ENCODE assay signal across 8 cellular contexts in genomic region chr1:112396668-112397025, GRCh38. TPM values are rescaled to one million over a fixed set of nuclear protein-coding genes. Genes with fewer than 3 reads are reported as not detected.
A peak's percentile ranks its signal among the peaks of the same experiment; 100 is the strongest.
DNase-seq lines count a peak whose midpoint lies in the region; ATAC-seq and TF ChIP-seq lines count a peak whose summit lies in the region.

No MANE protein-coding gene starts in this region.

- in situ Hi-C loops in KBM-7 (cut with MboI; ENCODE audit: low pct_unique_long_range_greater_than_20kb, low sequenced_read_pairs), result loop anchor here (25.0 kb wide), 1 partner anchor 216 kb away; the partner anchor contains the start of genes CAPZA1 and ST7L

- H3K27me3 Mint-ChIP-seq in type B pancreatic cell, result no peaks in the 10 kb centered on the region

- TF ChIP-seq CTCF in BE2C (IDR thresholded peaks at IDR 0.05; ENCODE audit: low read depth, low read length) (no peak), liver (IDR thresholded peaks at IDR 0.05; ENCODE audit: low read depth, low read length, missing input control) (no peak), type B pancreatic cell (conservative IDR thresholded peaks at IDR 0.05) (no peak)

- H3K27me3 ChIP-seq in BE2C (no peaks in the 10 kb centered on the region), liver (ENCODE audit: control insufficient read depth in 4 of 4, insufficient read depth in 4 of 4, low read length in 3 of 4) (no peaks in the 10 kb centered on the region)

- H3K9me3 ChIP-seq in BE2C (no peaks in the 10 kb centered on the region), liver (ENCODE audit: control insufficient read depth in 4 of 4, low read length in 3 of 4) (no peaks in the 10 kb centered on the region)

- 2% methylated on average over 9 of the region's 9 CpGs for WGBS in liver

- no peaks in the 10 kb centered on the region for H3K9me3 Mint-ChIP-seq in type B pancreatic cell

- no peak for ATAC-seq in HG03457 (IDR thresholded peaks at IDR 0.05; ENCODE audit: unreplicated experiment)
- ATAC-seq in HG02610 (IDR thresholded peaks at IDR 0.05; ENCODE audit: unreplicated experiment), result no peak

- H3K4me3 ChIP-seq in BE2C (ENCODE audit: low read depth, low read length) (peak overlapping the region; percentile 99), liver (ENCODE audit: low read depth in 1 of 3, low read length in 3 of 3) (peak overlapping the region; percentile 83 to 99 (median 89))

- peak overlapping the region; percentile 97 for H3K27ac Mint-ChIP-seq in type B pancreatic cell

- DNase-seq in BE2C (no peak), HK-2 (ENCODE audit: unreplicated experiment) (peak; percentile 21), astrocyte of the hippocampus (ENCODE audit: low read depth, low spot score) (peak; percentile 51), type B pancreatic cell (ENCODE audit: extremely low spot score, unreplicated experiment) (no peak), KBM-7 (no peak)

- H3K36me3 ChIP-seq in BE2C, result no peaks in the 10 kb centered on the region
- H3K36me3 ChIP-seq in liver (ENCODE audit: control insufficient read depth in 4 of 4, insufficient read depth in 3 of 4, low read depth in 1 of 4, low read length in 3 of 4), result no peaks in the 10 kb centered on the region

- H3K4me3 Mint-ChIP-seq in type B pancreatic cell, result peak overlapping the region; percentile 96

- H3K4me1 ChIP-seq in BE2C, result peaks cover 3% of the 10 kb centered on the region
- peaks cover 0 to 20% (median 11%) of the 10 kb centered on the region in 4 donors for H3K4me1 ChIP-seq in liver (ENCODE audit: control insufficient read depth in 4 of 4, insufficient read depth in 4 of 4, low read length in 3 of 4)

- H3K27ac ChIP-seq in liver (ENCODE audit: low read depth in 1 of 2, low read length in 2 of 2), result peak overlapping the region; percentile 57 to 83

- H3K4me1 Mint-ChIP-seq in type B pancreatic cell (ENCODE audit: unreplicated experiment), result peaks cover 37% of the 10 kb centered on the region

- no peak for TF ChIP-seq RAD21 in liver (IDR thresholded peaks at IDR 0.05)

- H3K9ac ChIP-seq in liver (ENCODE audit: low read depth in 1 of 2, low read length in 2 of 2), result peak overlapping the region; percentile 4 to 94

- H3K36me3 Mint-ChIP-seq in type B pancreatic cell, result peaks cover 14% of the 10 kb centered on the region

TF ChIP-seq in liver, 16 proteins besides CTCF, POLR2A, EP300 and RAD21:
- TF ChIP-seq HNF4A (conservative IDR thresholded peaks at IDR 0.05), result no peak
- TF ChIP-seq, protein P1, sequence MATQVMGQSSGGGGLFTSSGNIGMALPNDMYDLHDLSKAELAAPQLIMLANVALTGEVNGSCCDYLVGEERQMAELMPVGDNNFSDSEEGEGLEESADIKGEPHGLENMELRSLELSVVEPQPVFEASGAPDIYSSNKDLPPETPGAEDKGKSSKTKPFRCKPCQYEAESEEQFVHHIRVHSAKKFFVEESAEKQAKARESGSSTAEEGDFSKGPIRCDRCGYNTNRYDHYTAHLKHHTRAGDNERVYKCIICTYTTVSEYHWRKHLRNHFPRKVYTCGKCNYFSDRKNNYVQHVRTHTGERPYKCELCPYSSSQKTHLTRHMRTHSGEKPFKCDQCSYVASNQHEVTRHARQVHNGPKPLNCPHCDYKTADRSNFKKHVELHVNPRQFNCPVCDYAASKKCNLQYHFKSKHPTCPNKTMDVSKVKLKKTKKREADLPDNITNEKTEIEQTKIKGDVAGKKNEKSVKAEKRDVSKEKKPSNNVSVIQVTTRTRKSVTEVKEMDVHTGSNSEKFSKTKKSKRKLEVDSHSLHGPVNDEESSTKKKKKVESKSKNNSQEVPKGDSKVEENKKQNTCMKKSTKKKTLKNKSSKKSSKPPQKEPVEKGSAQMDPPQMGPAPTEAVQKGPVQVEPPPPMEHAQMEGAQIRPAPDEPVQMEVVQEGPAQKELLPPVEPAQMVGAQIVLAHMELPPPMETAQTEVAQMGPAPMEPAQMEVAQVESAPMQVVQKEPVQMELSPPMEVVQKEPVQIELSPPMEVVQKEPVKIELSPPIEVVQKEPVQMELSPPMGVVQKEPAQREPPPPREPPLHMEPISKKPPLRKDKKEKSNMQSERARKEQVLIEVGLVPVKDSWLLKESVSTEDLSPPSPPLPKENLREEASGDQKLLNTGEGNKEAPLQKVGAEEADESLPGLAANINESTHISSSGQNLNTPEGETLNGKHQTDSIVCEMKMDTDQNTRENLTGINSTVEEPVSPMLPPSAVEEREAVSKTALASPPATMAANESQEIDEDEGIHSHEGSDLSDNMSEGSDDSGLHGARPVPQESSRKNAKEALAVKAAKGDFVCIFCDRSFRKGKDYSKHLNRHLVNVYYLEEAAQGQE (IDR thresholded peaks at IDR 0.05), result no peak
- TF ChIP-seq YY1 (IDR thresholded peaks at IDR 0.05), result no peak
- no peak for TF ChIP-seq FOXA2 (IDR thresholded peaks at IDR 0.05)
- no peak for TF ChIP-seq EGR1 (IDR thresholded peaks at IDR 0.05; ENCODE audit: low read depth in 2 of 2)
- no peak for TF ChIP-seq GABPA (IDR thresholded peaks at IDR 0.05 in 1 of 2, conservative IDR thresholded peaks at IDR 0.05 in 1 of 2)
- TF ChIP-seq TAF1 (conservative IDR thresholded peaks at IDR 0.05), result no peak
- no peak for TF ChIP-seq NR2F2 (IDR thresholded peaks at IDR 0.05)
- TF ChIP-seq HNF4G (IDR thresholded peaks at IDR 0.05), result no peak
- TF ChIP-seq FOXA1 (IDR thresholded peaks at IDR 0.05), result no peak
- no peak for TF ChIP-seq MAX (IDR thresholded peaks at IDR 0.05)
- TF ChIP-seq SP1 (IDR thresholded peaks at IDR 0.05), result no peak
- TF ChIP-seq, protein P2, sequence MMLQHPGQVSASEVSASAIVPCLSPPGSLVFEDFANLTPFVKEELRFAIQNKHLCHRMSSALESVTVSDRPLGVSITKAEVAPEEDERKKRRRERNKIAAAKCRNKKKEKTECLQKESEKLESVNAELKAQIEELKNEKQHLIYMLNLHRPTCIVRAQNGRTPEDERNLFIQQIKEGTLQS (IDR thresholded peaks at IDR 0.05), result no peak
- TF ChIP-seq RXRA (IDR thresholded peaks at IDR 0.05), result no peak
- TF ChIP-seq ZBTB33 (IDR thresholded peaks at IDR 0.05), result no peak

RNA-seq across cellular contexts. Expression of gene CTTNBP2NL, which starts 0.6 kb away (rescaled TPM):
- polyA plus RNA-seq in BE2C (2012; ENCODE audit: insufficient read depth, insufficient read length, low read depth), result 6.6 TPM
- total RNA-seq in liver, result 1 to 10 TPM; 2.6 to 4.4 TPM
- 1 to 10 TPM; 1.7 to 3.4 TPM for polyA plus RNA-seq in liver
- total RNA-seq in type B pancreatic cell (ENCODE audit: low replicate concordance), result 47.9 and 77.4 TPM in 2 replicates

Comparison
In these comparisons a context has a peak if more than half of its experiments do, and no peak if none do; other contexts are left out.
1. DNase-seq: peak in HK-2 (single experiment) and astrocyte of the hippocampus (single experiment); none in BE2C (single experiment), type B pancreatic cell (single experiment) and KBM-7 (single experiment).